Comparison of ENCODE assay signal across 1 cellular context in genomic region chr2:62343636-62344349, GRCh38.
TF ChIP-seq lines count a peak whose summit lies in the region.

No MANE protein-coding gene starts in this region.

TF ChIP-seq in K562, 482 proteins besides CTCF, POLR2A, EP300 and RAD21 (continued from another document):
- no peak for TF ChIP-seq ZNF398 (CRISPR knock-in tag; IDR thresholded peaks at IDR 0.05)
